In genomic region chr2:155517362-155517761, GRCh38 we compare ENCODE assay signal across 11 cellular contexts.
"Had no signal": no experiment of that assay in that cellular context is flagged by ENCODE, and none has a peak within 500 bp of the region (broad histone marks: within the 10 kb centered on the region; RNA-seq: fewer than 3 reads in every experiment).

No MANE protein-coding gene starts in this region.

- H3K36me3 ChIP-seq: HAP-1 had no signal

- H3K27ac Mint-ChIP-seq: GM23338, H9, HFFc6 had no signal

- H3K4me1 ChIP-seq: HAP-1 had no signal

- H2AFZ ChIP-seq: GM23248, GM23338 had no signal

- H3K9me3 ChIP-seq: HAP-1 had no signal

- H3K4me3 ChIP-seq: GM23248, GM23338, HAP-1 had no signal

- H3K4me1 Mint-ChIP-seq: GM23338, H9 had no signal

- ATAC-seq: GM23338, HCT116 had no signal

- H3K4me2 ChIP-seq: GM23338 had no signal

- DNase-seq: GM23248, GOT3, H7, H9, HCEC 1CT, HFFc6 had no signal

- H3K9ac ChIP-seq: GM23248 had no signal

- H3K4me3 Mint-ChIP-seq: GM23338, H9, HFFc6 had no signal

- H3K27ac ChIP-seq: GM23248 had no signal

- FAIRE-seq: H1, H54 had no signal

- H3K9me3 Mint-ChIP-seq: GM23338, H9 had no signal
